ENCODE assay signal across 8 cellular contexts in genomic region chr4:6430927-6431326, GRCh38.
"Had no signal": no experiment of that assay in that cellular context is flagged by ENCODE, and none has a peak within 500 bp of the region (broad histone marks: within the 10 kb centered on the region; RNA-seq: fewer than 3 reads in every experiment).

No MANE protein-coding gene starts in this region.

- H3K4me3 ChIP-seq: GM12878 had no signal

- ATAC-seq: GM12878 had no signal

- FAIRE-seq: G401.6, GM12878, GM12891, GM12892, GM18507, GM19239 had no signal

- DNase-seq: GDM1, GF-D8 had no signal
